1 cellular context compared by ENCODE assay signal in the genomic region with DNA sequence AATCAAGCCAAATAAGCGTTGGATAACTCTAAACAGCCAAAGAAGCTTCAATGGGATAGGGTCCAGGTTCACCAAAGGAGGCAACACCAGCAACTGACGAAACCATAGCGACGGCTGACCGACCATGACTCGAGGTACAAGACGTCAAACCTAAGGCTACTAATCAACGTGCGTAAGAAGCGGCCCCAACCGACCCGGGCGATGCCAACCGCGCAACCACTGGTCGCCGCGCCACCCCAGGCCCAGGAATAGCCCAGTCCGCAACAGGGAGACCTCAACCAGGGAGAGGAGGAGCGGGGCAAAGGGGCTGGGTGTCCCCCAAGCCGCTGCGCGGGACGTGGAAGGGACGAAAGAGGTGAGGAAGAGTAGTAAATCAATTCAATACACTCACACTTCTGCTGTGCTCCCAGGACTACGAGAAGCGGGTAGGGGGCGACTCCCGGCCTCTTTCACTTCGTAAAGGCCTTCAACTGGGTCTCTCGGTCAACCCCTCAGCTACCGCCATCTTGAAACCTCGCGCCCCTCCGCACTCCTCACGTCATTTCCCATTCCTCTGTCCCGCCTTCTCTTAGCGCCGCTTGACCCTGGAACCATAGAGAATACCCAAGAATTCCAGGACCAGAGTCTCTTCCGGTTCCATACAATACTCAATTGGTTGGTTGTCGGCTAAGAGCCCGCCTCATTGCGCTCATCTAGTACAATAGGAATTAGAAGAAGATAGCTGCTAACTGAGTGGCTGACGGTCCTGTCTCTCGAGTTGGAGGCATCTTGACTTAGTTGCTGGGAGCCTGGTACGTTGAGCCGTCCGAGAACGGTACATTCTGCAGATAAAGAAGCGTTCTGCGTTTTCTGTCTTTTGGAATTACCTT.
TF ChIP-seq lines count a peak whose summit lies in the region.

A gene with protein sequence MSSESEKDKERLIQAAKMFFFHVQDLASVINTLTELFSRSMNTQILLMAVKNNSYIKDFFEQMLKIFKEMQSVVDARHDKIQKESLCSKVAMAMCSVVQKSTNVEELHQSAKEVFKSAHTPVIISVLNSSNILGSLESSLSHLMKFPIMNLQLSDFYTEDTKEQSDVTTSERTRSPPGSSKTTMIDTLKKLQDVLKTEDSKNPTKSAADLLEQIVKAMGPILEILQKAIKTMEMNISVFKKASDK (plus strand): TSS at position 710 of the 869 bp plus-strand sequence. CDS start 19,266 bp downstream, outside the sequence.
A gene (minus strand): TSS at position 518 of the 869 bp plus-strand sequence. CDS start 2,095 bp downstream, outside the sequence.

TF ChIP-seq in HepG2, 621 proteins besides CTCF, POLR2A, EP300 and RAD21 (continued from another document and continues in another):
- TF ChIP-seq, protein P1, sequence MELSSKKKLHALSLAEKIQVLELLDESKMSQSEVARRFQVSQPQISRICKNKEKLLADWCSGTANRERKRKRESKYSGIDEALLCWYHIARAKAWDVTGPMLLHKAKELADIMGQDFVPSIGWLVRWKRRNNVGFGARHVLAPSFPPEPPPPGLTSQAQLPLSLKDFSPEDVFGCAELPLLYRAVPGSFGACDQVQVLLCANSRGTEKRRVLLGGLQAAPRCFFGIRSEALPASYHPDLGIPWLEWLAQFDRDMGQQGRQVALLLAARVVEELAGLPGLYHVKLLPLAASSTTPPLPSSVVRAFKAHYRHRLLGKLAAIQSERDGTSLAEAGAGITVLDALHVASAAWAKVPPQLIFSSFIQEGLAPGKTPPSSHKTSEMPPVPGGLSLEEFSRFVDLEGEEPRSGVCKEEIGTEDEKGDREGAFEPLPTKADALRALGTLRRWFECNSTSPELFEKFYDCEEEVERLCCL (CRISPR knock-in tag; IDR thresholded peaks at IDR 0.05; ENCODE audit: borderline replicate concordance): no peak
- no peak for TF ChIP-seq KDM6A (CRISPR knock-in tag; IDR thresholded peaks at IDR 0.05; ENCODE audit: low read depth)
- no peak for TF ChIP-seq ZNF138 (CRISPR knock-in tag; IDR thresholded peaks at IDR 0.05; ENCODE audit: low read depth)
- no peak for TF ChIP-seq REL (CRISPR knock-in tag; conservative IDR thresholded peaks at IDR 0.05)
- 0 out of 2 replicates have a peak, but pooled peaks have one; percentile 56 for TF ChIP-seq NFRKB (IDR thresholded peaks at IDR 0.05)
- TF ChIP-seq, protein P2, sequence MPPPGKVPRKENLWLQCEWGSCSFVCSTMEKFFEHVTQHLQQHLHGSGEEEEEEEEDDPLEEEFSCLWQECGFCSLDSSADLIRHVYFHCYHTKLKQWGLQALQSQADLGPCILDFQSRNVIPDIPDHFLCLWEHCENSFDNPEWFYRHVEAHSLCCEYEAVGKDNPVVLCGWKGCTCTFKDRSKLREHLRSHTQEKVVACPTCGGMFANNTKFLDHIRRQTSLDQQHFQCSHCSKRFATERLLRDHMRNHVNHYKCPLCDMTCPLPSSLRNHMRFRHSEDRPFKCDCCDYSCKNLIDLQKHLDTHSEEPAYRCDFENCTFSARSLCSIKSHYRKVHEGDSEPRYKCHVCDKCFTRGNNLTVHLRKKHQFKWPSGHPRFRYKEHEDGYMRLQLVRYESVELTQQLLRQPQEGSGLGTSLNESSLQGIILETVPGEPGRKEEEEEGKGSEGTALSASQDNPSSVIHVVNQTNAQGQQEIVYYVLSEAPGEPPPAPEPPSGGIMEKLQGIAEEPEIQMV (CRISPR knock-in tag; IDR thresholded peaks at IDR 0.05; ENCODE audit: low read depth): no peak
- TF ChIP-seq HNRNPH1 (optimal IDR thresholded peaks at IDR 0.05; ENCODE audit: low read depth, low read length): no peak
- TF ChIP-seq, protein P3, sequence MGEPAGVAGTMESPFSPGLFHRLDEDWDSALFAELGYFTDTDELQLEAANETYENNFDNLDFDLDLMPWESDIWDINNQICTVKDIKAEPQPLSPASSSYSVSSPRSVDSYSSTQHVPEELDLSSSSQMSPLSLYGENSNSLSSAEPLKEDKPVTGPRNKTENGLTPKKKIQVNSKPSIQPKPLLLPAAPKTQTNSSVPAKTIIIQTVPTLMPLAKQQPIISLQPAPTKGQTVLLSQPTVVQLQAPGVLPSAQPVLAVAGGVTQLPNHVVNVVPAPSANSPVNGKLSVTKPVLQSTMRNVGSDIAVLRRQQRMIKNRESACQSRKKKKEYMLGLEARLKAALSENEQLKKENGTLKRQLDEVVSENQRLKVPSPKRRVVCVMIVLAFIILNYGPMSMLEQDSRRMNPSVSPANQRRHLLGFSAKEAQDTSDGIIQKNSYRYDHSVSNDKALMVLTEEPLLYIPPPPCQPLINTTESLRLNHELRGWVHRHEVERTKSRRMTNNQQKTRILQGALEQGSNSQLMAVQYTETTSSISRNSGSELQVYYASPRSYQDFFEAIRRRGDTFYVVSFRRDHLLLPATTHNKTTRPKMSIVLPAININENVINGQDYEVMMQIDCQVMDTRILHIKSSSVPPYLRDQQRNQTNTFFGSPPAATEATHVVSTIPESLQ (CRISPR knock-in tag; conservative IDR thresholded peaks at IDR 0.05): no peak
- TF ChIP-seq ARNT2 (CRISPR knock-in tag; IDR thresholded peaks at IDR 0.05; ENCODE audit: low read depth): no peak
- TF ChIP-seq BHLHE40 (IDR thresholded peaks at IDR 0.05; ENCODE audit: low read length): no peak
- no peak for TF ChIP-seq NR1H2 (CRISPR knock-in tag; IDR thresholded peaks at IDR 0.05; ENCODE audit: borderline replicate concordance, low read depth)
- TF ChIP-seq TGIF2 (CRISPR knock-in tag; IDR thresholded peaks at IDR 0.05): no peak
- no peak for TF ChIP-seq BRD4 (CRISPR knock-in tag; IDR thresholded peaks at IDR 0.05)
- TF ChIP-seq ZNF569 (CRISPR knock-in tag; IDR thresholded peaks at IDR 0.05; ENCODE audit: borderline replicate concordance): no peak
- TF ChIP-seq ZNF44 (CRISPR knock-in tag; IDR thresholded peaks at IDR 0.05): no peak
- TF ChIP-seq BORCS8-MEF2B (CRISPR knock-in tag; IDR thresholded peaks at IDR 0.05): no peak; the same call in 1 of the 2 replicates
- no peak for TF ChIP-seq IRX3 (CRISPR knock-in tag; IDR thresholded peaks at IDR 0.05; ENCODE audit: borderline replicate concordance, low read depth)
- TF ChIP-seq, protein P4, sequence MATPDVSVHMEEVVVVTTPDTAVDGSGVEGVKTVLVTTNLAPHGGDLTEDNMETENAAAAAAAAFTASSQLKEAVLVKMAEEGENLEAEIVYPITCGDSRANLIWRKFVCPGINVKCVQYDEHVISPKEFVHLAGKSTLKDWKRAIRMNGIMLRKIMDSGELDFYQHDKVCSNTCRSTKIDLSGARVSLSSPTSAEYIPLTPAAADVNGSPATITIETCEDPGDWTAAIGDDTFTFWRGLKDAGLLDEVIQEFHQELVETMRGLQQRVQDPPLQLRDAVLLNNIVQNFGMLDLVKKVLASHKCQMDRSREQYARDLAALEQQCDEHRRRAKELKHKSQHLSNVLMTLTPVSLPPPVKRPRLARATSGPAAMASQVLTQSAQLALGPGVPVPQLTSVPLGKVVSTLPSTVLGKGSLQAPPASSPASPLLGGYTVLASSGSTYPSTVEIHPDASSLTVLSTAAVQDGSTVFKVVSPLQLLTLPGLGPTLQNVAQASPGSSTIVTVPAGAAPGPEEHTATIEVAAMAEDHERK (CRISPR knock-in tag; IDR thresholded peaks at IDR 0.05; ENCODE audit: low read depth): no peak
- 0 out of 2 replicates have a peak, but pooled peaks have one; percentile 26 for TF ChIP-seq SALL2 (CRISPR knock-in tag; IDR thresholded peaks at IDR 0.05)
- TF ChIP-seq TSC22D2 (CRISPR knock-in tag; IDR thresholded peaks at IDR 0.05; ENCODE audit: borderline replicate concordance): no peak
- TF ChIP-seq, protein P5, sequence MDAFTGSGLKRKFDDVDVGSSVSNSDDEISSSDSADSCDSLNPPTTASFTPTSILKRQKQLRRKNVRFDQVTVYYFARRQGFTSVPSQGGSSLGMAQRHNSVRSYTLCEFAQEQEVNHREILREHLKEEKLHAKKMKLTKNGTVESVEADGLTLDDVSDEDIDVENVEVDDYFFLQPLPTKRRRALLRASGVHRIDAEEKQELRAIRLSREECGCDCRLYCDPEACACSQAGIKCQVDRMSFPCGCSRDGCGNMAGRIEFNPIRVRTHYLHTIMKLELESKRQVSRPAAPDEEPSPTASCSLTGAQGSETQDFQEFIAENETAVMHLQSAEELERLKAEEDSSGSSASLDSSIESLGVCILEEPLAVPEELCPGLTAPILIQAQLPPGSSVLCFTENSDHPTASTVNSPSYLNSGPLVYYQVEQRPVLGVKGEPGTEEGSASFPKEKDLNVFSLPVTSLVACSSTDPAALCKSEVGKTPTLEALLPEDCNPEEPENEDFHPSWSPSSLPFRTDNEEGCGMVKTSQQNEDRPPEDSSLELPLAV (CRISPR knock-in tag; conservative IDR thresholded peaks at IDR 0.05; ENCODE audit: low read depth): no peak
- TF ChIP-seq FOXA3 (CRISPR knock-in tag; IDR thresholded peaks at IDR 0.05): 0 out of 2 replicates have a peak, but pooled peaks have one; percentile 20
- TF ChIP-seq, protein P6, sequence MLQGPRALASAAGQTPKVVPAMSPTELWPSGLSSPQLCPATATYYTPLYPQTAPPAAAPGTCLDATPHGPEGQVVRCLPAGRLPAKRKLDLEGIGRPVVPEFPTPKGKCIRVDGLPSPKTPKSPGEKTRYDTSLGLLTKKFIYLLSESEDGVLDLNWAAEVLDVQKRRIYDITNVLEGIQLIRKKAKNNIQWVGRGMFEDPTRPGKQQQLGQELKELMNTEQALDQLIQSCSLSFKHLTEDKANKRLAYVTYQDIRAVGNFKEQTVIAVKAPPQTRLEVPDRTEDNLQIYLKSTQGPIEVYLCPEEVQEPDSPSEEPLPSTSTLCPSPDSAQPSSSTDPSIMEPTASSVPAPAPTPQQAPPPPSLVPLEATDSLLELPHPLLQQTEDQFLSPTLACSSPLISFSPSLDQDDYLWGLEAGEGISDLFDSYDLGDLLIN (CRISPR knock-in tag; IDR thresholded peaks at IDR 0.05; ENCODE audit: borderline replicate concordance): no peak
- no peak for TF ChIP-seq ZNF776 (CRISPR knock-in tag; IDR thresholded peaks at IDR 0.05)
- TF ChIP-seq GZF1 (CRISPR knock-in tag; IDR thresholded peaks at IDR 0.05): no peak
- TF ChIP-seq, protein P7, sequence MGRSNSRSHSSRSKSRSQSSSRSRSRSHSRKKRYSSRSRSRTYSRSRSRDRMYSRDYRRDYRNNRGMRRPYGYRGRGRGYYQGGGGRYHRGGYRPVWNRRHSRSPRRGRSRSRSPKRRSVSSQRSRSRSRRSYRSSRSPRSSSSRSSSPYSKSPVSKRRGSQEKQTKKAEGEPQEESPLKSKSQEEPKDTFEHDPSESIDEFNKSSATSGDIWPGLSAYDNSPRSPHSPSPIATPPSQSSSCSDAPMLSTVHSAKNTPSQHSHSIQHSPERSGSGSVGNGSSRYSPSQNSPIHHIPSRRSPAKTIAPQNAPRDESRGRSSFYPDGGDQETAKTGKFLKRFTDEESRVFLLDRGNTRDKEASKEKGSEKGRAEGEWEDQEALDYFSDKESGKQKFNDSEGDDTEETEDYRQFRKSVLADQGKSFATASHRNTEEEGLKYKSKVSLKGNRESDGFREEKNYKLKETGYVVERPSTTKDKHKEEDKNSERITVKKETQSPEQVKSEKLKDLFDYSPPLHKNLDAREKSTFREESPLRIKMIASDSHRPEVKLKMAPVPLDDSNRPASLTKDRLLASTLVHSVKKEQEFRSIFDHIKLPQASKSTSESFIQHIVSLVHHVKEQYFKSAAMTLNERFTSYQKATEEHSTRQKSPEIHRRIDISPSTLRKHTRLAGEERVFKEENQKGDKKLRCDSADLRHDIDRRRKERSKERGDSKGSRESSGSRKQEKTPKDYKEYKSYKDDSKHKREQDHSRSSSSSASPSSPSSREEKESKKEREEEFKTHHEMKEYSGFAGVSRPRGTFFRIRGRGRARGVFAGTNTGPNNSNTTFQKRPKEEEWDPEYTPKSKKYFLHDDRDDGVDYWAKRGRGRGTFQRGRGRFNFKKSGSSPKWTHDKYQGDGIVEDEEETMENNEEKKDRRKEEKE (IDR thresholded peaks at IDR 0.05): no peak
- TF ChIP-seq MEIS1 (CRISPR knock-in tag; IDR thresholded peaks at IDR 0.05; ENCODE audit: borderline replicate concordance): no peak
- TF ChIP-seq JUND (CRISPR knock-in tag; IDR thresholded peaks at IDR 0.05): no peak
- TF ChIP-seq SRF (IDR thresholded peaks at IDR 0.05; ENCODE audit: low read depth, low read length): no peak
- no peak for TF ChIP-seq MYNN (CRISPR knock-in tag; IDR thresholded peaks at IDR 0.05; ENCODE audit: low read depth)
- TF ChIP-seq TOE1 (CRISPR knock-in tag; IDR thresholded peaks at IDR 0.05): 0 out of 2 replicates have a peak, but pooled peaks have one; percentile 12
- no peak for TF ChIP-seq HDAC6 (IDR thresholded peaks at IDR 0.05; ENCODE audit: low read depth, low read length)
- TF ChIP-seq, protein P8, sequence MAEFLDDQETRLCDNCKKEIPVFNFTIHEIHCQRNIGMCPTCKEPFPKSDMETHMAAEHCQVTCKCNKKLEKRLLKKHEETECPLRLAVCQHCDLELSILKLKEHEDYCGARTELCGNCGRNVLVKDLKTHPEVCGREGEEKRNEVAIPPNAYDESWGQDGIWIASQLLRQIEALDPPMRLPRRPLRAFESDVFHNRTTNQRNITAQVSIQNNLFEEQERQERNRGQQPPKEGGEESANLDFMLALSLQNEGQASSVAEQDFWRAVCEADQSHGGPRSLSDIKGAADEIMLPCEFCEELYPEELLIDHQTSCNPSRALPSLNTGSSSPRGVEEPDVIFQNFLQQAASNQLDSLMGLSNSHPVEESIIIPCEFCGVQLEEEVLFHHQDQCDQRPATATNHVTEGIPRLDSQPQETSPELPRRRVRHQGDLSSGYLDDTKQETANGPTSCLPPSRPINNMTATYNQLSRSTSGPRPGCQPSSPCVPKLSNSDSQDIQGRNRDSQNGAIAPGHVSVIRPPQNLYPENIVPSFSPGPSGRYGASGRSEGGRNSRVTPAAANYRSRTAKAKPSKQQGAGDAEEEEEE (CRISPR knock-in tag; IDR thresholded peaks at IDR 0.05; ENCODE audit: borderline replicate concordance): no peak
- TF ChIP-seq, protein P9, sequence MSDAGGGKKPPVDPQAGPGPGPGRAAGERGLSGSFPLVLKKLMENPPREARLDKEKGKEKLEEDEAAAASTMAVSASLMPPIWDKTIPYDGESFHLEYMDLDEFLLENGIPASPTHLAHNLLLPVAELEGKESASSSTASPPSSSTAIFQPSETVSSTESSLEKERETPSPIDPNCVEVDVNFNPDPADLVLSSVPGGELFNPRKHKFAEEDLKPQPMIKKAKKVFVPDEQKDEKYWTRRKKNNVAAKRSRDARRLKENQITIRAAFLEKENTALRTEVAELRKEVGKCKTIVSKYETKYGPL (CRISPR knock-in tag; IDR thresholded peaks at IDR 0.05): no peak
- TF ChIP-seq KLF6 (CRISPR knock-in tag; IDR thresholded peaks at IDR 0.05): no peak
- TF ChIP-seq ZBTB21 (CRISPR knock-in tag; IDR thresholded peaks at IDR 0.05): no peak
- peak; percentile 79 for TF ChIP-seq ELF1 (CRISPR knock-in tag; IDR thresholded peaks at IDR 0.05)
- no peak for TF ChIP-seq GTF3A (CRISPR knock-in tag; conservative IDR thresholded peaks at IDR 0.05)
- no peak for TF ChIP-seq ETV6 (CRISPR knock-in tag; conservative IDR thresholded peaks at IDR 0.05)
- TF ChIP-seq SNAI1 (CRISPR knock-in tag; IDR thresholded peaks at IDR 0.05; ENCODE audit: borderline replicate concordance): no peak
- no peak for TF ChIP-seq ZNF552 (CRISPR knock-in tag; IDR thresholded peaks at IDR 0.05; ENCODE audit: borderline replicate concordance)
- TF ChIP-seq CHCHD3 (CRISPR knock-in tag; IDR thresholded peaks at IDR 0.05): no peak
- no peak for TF ChIP-seq SUZ12 (IDR thresholded peaks at IDR 0.05; ENCODE audit: low read depth, low read length)
- TF ChIP-seq ZNF7 (CRISPR knock-in tag; IDR thresholded peaks at IDR 0.05): no peak
- TF ChIP-seq ZNF660 (CRISPR knock-in tag; IDR thresholded peaks at IDR 0.05; ENCODE audit: borderline replicate concordance, low read depth): no peak
